9 cellular contexts compared by ENCODE assay signal in the genomic region with DNA sequence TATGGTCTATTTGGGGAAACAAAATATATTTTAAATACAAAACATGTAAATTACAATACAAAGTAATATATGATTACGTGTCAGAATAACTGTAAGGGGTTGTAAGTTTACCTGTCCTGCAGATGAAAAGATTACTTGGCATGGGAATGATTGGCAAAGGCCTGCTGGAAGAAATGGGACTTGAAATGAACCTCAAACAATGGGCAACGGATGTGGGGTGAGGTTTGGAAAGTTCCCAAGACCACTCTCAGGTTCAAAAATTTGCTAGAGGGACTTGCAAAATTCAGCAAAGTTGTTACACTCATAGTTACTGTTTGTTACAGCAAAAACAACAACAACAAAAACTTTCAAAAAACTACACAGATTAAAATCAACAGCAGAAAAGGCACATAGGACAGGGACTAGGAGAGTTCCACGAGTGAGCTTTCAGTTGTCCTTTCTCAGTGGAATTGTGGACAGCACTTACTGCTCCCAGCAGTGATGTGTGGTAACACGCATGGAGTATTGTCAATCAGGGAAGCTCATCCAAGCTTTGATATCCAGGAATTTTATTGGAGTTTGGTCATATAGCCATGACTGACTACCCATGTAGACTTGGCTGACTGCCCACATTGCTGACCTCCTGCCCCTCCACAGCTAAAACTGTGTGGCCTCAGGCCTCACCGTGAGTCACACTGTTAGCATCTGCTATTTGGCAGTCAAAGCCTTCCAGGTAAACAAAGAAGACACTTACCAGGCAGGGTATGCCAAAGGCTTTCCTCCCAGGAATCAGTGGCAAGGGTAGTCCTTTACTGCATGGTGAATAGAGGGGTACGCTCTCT. TPM values are rescaled to one million over a fixed set of nuclear protein-coding genes. Genes with fewer than 3 reads are reported as not detected.
DNase-seq lines count a peak whose midpoint lies in the region; ATAC-seq and TF ChIP-seq lines count a peak whose summit lies in the region.
"Had no signal": no experiment of that assay in that cellular context is flagged by ENCODE, and none has a peak within 500 bp of the region (broad histone marks: within the 10 kb centered on the region; RNA-seq: fewer than 3 reads in every experiment).

No MANE protein-coding gene starts in this region.

- no peaks in the 10 kb centered on the region for H3K9me3 Mint-ChIP-seq in neural progenitor cell
- no peaks in the 10 kb centered on the region for H3K9me3 Mint-ChIP-seq in activated T-helper 1 cell treated with anti-CD3 and anti-CD28 coated beads, Interleukin-12 subunit alpha, Interleukin-12 subunit beta, Interleukin-2, Interleukin-4 antibody, amounts not matched to agents 30 ng/mL and 10 ng/mL and 1 ng/mL, durations not matched to agents 14 hours and 24 hours and 36 hours

- no peaks in the 10 kb centered on the region for H3K27me3 Mint-ChIP-seq in neural progenitor cell (ENCODE audit: insufficient read depth, low read depth)
- H3K27me3 Mint-ChIP-seq in activated T-helper 1 cell treated with anti-CD3 and anti-CD28 coated beads, Interleukin-12 subunit alpha, Interleukin-12 subunit beta, Interleukin-2, Interleukin-4 antibody, amounts not matched to agents 30 ng/mL and 10 ng/mL and 1 ng/mL, durations not matched to agents 14 hours and 24 hours and 36 hours (ENCODE audit: insufficient read depth) = peaks cover 2% of the 10 kb centered on the region

- H3K4me1 Mint-ChIP-seq in neural progenitor cell = peaks cover 33% of the 10 kb centered on the region
- H3K4me1 Mint-ChIP-seq in activated T-helper 1 cell treated with anti-CD3 and anti-CD28 coated beads, Interleukin-12 subunit alpha, Interleukin-12 subunit beta, Interleukin-2, Interleukin-4 antibody, amounts not matched to agents 30 ng/mL and 10 ng/mL and 1 ng/mL, durations not matched to agents 14 hours and 24 hours and 36 hours (ENCODE audit: low read depth) = no peaks in the 10 kb centered on the region

- peaks cover 2% of the 10 kb centered on the region for H3K36me3 Mint-ChIP-seq in neural progenitor cell
- H3K36me3 Mint-ChIP-seq in activated T-helper 1 cell treated with anti-CD3 and anti-CD28 coated beads, Interleukin-12 subunit alpha, Interleukin-12 subunit beta, Interleukin-2, Interleukin-4 antibody, amounts not matched to agents 30 ng/mL and 10 ng/mL and 1 ng/mL, durations not matched to agents 14 hours and 24 hours and 36 hours (ENCODE audit: low read depth) = peaks cover 5% of the 10 kb centered on the region

- H3K4me1 ChIP-seq in neural progenitor cell = no peaks in the 10 kb centered on the region

- H3K4me2 ChIP-seq in neural progenitor cell = no peak overlapping the region

- H3K27me3 ChIP-seq in neural progenitor cell = no peaks in the 10 kb centered on the region

- no peak overlapping the region for H3K4me3 Mint-ChIP-seq in neural progenitor cell
- H3K4me3 Mint-ChIP-seq in activated T-helper 1 cell treated with anti-CD3 and anti-CD28 coated beads, Interleukin-12 subunit alpha, Interleukin-12 subunit beta, Interleukin-2, Interleukin-4 antibody, amounts not matched to agents 30 ng/mL and 10 ng/mL and 1 ng/mL, durations not matched to agents 14 hours and 24 hours and 36 hours = no peak overlapping the region

- intact Hi-C loops in activated T-helper 1 cell treated with anti-CD3 and anti-CD28 coated beads, Interleukin-12 subunit alpha, Interleukin-12 subunit beta, Interleukin-2, Interleukin-4 antibody, amounts not matched to agents 30 ng/mL and 10 ng/mL and 1 ng/mL, durations not matched to agents 14 hours and 24 hours and 36 hours (cut with micrococcal nuclease) = no loop called here

- DNase-seq in DMS53 treated with DMSO at 0.1 percent for 48 hours (lab: John Stamatoyannopoulos, UW; ENCODE audit: unreplicated experiment) = peak; percentile 89
- DNase-seq in NCI-H226 = peak; percentile 95
- peak; percentile 97 for DNase-seq in dermis blood vessel endothelial cell
- DNase-seq in neural progenitor cell (ENCODE audit: low spot score) = no peak
- no peak for DNase-seq in activated CD4-positive, alpha-beta T cell treated with anti-CD3 and anti-CD28 coated beads, Interleukin-2, amount 50 U/mL, for 4 hours
- no peak for DNase-seq in GM13977 (ENCODE audit: low spot score)
- DNase-seq in activated T-helper 1 cell treated with anti-CD3 and anti-CD28 coated beads, Interleukin-12 subunit alpha, Interleukin-12 subunit beta, Interleukin-2, Interleukin-4 antibody, amounts not matched to agents 30 ng/mL and 10 ng/mL and 1 ng/mL, durations not matched to agents 14 hours and 24 hours and 36 hours (ENCODE audit: low spot score) = no peak

- H3K27ac ChIP-seq in neural progenitor cell = no peak overlapping the region
- H3K27ac ChIP-seq: thoracic aorta had no signal

- H3K4me3 ChIP-seq in neural progenitor cell = no peak overlapping the region
- H3K4me3 ChIP-seq: thoracic aorta had no signal

- no peak overlapping the region for H2AFZ ChIP-seq in neural progenitor cell (replicated peaks)

- no peak overlapping the region for H3K9ac ChIP-seq in neural progenitor cell

- in situ Hi-C loops in GM13977 (cut with MboI; ENCODE audit: low pct_unique_long_range_greater_than_20kb, low sequenced_read_pairs, unreplicated experiment) = no loop called here

- peaks cover 9% of the 10 kb centered on the region for H4K20me1 ChIP-seq in neural progenitor cell (ENCODE audit: low read depth)

- TF ChIP-seq CTCF in neural progenitor cell (IDR thresholded peaks at IDR 0.05) (no peak), GM13977 (IDR thresholded peaks at IDR 0.05; ENCODE audit: extremely low read depth, insufficient read depth, missing control alignments) (no peak)

- ATAC-seq in HG02840 (IDR thresholded peaks at IDR 0.05; ENCODE audit: low FRiP score, unreplicated experiment) = no peak

- H3K27ac Mint-ChIP-seq in neural progenitor cell = peak overlapping the region; percentile 86
- H3K27ac Mint-ChIP-seq in activated T-helper 1 cell treated with anti-CD3 and anti-CD28 coated beads, Interleukin-12 subunit alpha, Interleukin-12 subunit beta, Interleukin-2, Interleukin-4 antibody, amounts not matched to agents 30 ng/mL and 10 ng/mL and 1 ng/mL, durations not matched to agents 14 hours and 24 hours and 36 hours = no peak overlapping the region

- H3K79me2 ChIP-seq in neural progenitor cell (ENCODE audit: low read depth) = no peaks in the 10 kb centered on the region

- no peaks in the 10 kb centered on the region for H3K36me3 ChIP-seq in neural progenitor cell
- H3K36me3 ChIP-seq: thoracic aorta had no signal

- H3F3A ChIP-seq in neural progenitor cell (ENCODE audit: low read depth) = no peaks in the 10 kb centered on the region

- H3K9me3 ChIP-seq in neural progenitor cell (ENCODE audit: low read depth) = no peaks in the 10 kb centered on the region
- H3K9me3 ChIP-seq: thoracic aorta had no signal

RNA-seq across cellular contexts. Expression of a gene that starts 43.8 kb away (rescaled TPM):
- total RNA-seq in dermis blood vessel endothelial cell (364 and 485 TPM in 2 replicates), neural progenitor cell (ENCODE audit: low replicate concordance) (17.3 and 25.6 TPM in 2 replicates)
- total RNA-seq in activated T-helper 1 cell treated with anti-CD3 and anti-CD28 coated beads, Interleukin-12 subunit alpha, Interleukin-12 subunit beta, Interleukin-2, Interleukin-4 antibody, amounts not matched to agents 30 ng/mL and 10 ng/mL and 1 ng/mL, durations not matched to agents 14 hours and 24 hours and 36 hours = 13.5 TPM in 2 replicates

Comparison
In these comparisons a context has a peak if more than half of its experiments do, and no peak if none do; other contexts are left out.
1. DNase-seq: peak in DMS53 treated with DMSO at 0.1 percent for 48 hours (single experiment), NCI-H226 (single experiment) and dermis blood vessel endothelial cell (single experiment); none in neural progenitor cell (single experiment), activated CD4-positive, alpha-beta T cell treated with anti-CD3 and anti-CD28 coated beads, Interleukin-2, amount 50 U/mL, for 4 hours (0 of 2), GM13977 (single experiment) and activated T-helper 1 cell treated with anti-CD3 and anti-CD28 coated beads, Interleukin-12 subunit alpha, Interleukin-12 subunit beta, Interleukin-2, Interleukin-4 antibody, amounts not matched to agents 30 ng/mL and 10 ng/mL and 1 ng/mL, durations not matched to agents 14 hours and 24 hours and 36 hours (single experiment).
2. RNA of a gene that starts 43.8 kb away (total RNA-seq): 364 to 485 TPM in dermis blood vessel endothelial cell; 17.3 to 25.6 TPM in neural progenitor cell and 13.5 TPM in activated T-helper 1 cell treated with anti-CD3 and anti-CD28 coated beads, Interleukin-12 subunit alpha, Interleukin-12 subunit beta, Interleukin-2, Interleukin-4 antibody, amounts not matched to agents 30 ng/mL and 10 ng/mL and 1 ng/mL, durations not matched to agents 14 hours and 24 hours and 36 hours; every median in the first group is over 10 times any median in the second.